Comparison of ENCODE assay signal across 14 cellular contexts in the genomic region with DNA sequence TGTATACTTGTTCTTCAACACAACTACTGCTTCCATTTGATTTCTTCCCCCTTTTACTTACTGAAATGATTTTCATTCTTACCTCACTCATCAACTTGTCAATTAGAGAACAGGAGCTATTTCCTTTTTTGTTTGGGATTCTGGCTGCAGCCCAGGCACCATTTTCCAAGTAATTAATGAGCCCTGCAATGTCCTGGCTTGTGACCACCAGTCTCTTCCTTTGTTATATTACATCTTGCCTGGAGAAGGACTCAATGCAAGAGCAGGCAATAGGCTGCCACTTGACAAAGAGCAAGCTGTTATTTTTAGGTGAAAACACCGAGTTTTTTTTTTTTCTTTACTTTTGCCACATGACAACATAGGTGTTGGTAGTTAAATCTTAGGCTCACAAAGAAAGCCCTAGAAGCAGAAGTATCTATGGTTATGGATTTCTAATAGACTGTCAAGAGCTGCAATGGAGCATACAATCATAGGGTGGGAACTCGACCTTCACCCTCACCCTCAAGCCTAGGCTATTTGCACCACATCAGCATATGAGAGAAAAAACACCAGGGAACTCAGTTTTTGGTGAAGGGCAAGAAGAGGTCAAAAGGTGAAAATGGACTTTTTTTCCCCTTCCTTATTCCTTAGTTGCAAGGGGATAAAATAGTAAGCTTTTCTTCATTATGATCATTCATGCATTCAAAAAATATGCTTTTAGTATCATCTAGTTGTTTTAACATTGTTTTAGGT.
"Had no signal": no experiment of that assay in that cellular context is flagged by ENCODE, and none has a peak within 500 bp of the region (broad histone marks: within the 10 kb centered on the region; RNA-seq: fewer than 3 reads in every experiment).

No MANE protein-coding gene starts in this region.

- H3K36me3 ChIP-seq: esophagus squamous epithelium, prostate gland, spleen, tibial nerve had no signal

- DNase-seq: activated B cell treated with CpG ODN at 0.5 μM for 24 hours; activated CD4-positive, alpha-beta T cell treated with anti-CD3 and anti-CD28 coated beads, Interleukin-2, amount 10 ng/mL, durations not matched to agents 7 days and 5 days; activated naive CD4-positive, alpha-beta T cell treated with anti-CD3 and anti-CD28 coated beads, Interleukin-2, amount 10 ng/mL, durations not matched to agents 7 days and 5 days; activated T-cell treated with anti-CD3 and anti-CD28 coated beads for 4 hours; body of pancreas; cerebellar nuclear complex; esophagus squamous epithelium; foreskin fibroblast; occipital lobe; spleen; stimulated activated CD4-positive, alpha-beta T cell treated with anti-CD3 and anti-CD28 coated beads, Interleukin-1b, Interleukin-23, amount 100 ng/mL, for 48 hours had no signal

- H3K9me3 ChIP-seq: body of pancreas, esophagus squamous epithelium, prostate gland, tibial nerve had no signal

- H3K4me1 ChIP-seq: prostate gland had no signal

- H3K4me3 ChIP-seq: body of pancreas, esophagus squamous epithelium, prostate gland, spleen, tibial nerve had no signal

- FAIRE-seq: endometrium had no signal

- H3K27me3 ChIP-seq: body of pancreas, esophagus squamous epithelium, spleen, tibial nerve had no signal

- H3K27ac ChIP-seq: body of pancreas, esophagus squamous epithelium, prostate gland, spleen, tibial nerve had no signal
